Comparison of ENCODE assay signal across 8 cellular contexts in the genomic region with DNA sequence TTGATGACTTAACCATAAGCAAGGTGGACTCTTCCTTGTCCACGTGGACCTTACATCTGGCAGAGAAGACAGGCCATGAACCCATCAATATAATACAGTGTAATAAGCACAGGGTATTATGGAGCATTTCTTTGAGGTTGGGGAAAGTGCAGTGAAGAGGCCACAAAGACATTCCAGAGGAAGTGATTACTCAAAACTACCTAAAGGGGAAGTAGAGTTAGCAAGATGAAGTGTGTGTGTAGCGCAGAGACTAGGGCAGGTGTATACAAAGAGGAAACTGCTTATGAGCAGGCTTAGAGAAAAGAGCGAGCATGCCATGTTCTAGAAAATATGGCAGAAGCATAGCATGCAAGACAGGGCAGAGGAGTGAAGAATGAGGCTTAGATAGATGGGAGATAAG. TPM values are rescaled to one million over a fixed set of nuclear protein-coding genes. Genes with fewer than 3 reads are reported as not detected.
DNase-seq lines count a peak whose midpoint lies in the region; ATAC-seq and FAIRE-seq lines count a peak whose summit lies in the region.

No MANE protein-coding gene starts in this region.

- no peak for FAIRE-seq in urothelium cell line (lab: Jason Lieb, UNC)

- ATAC-seq in activated naive CD4-positive, alpha-beta T cell treated with anti-CD3 and anti-CD28 coated beads, Interleukin-2, amount 50 U/mL, for 72 hours = peak; percentile 61 to 92
- ATAC-seq in HG02884 (IDR thresholded peaks at IDR 0.05; ENCODE audit: unreplicated experiment) = peak; percentile 99

- no peak for DNase-seq in activated naive CD4-positive, alpha-beta T cell treated with anti-CD3 and anti-CD28 coated beads, Interleukin-2, amount 50 U/mL, for 72 hours (ENCODE audit: low spot score in 2 of 2)
- DNase-seq in activated naive CD4-positive, alpha-beta T cell treated with Interleukin-2 at 50 U/mL for 16 hours = no peak
- peak; percentile 26 for DNase-seq in NAMALWA (ENCODE audit: low spot score)
- DNase-seq in urothelium cell line (ENCODE audit: low spot score) = no peak
- no peak for DNase-seq in activated effector memory CD4-positive, alpha-beta T cell treated with Interleukin-2 at 50 U/mL for 16 hours
- no peak for DNase-seq in NCI-H1092 (lab: John Stamatoyannopoulos, UW)

- no peak overlapping the region for H3K27ac Mint-ChIP-seq in activated naive CD4-positive, alpha-beta T cell treated with anti-CD3 and anti-CD28 coated beads, Interleukin-2, amount 50 U/mL, for 72 hours
- peak overlapping the region; percentile 65 for H3K27ac Mint-ChIP-seq in stimulated activated naive CD8-positive, alpha-beta T cell treated with anti-CD3 and anti-CD28 coated beads, Interleukin-15, Interleukin-2, amounts not matched to agents 100 ng/mL and 50 ng/mL, for 24 hours

- H3K36me3 Mint-ChIP-seq in activated naive CD4-positive, alpha-beta T cell treated with anti-CD3 and anti-CD28 coated beads, Interleukin-2, amount 50 U/mL, for 72 hours = no peaks in the 10 kb centered on the region
- H3K36me3 Mint-ChIP-seq in stimulated activated naive CD8-positive, alpha-beta T cell treated with anti-CD3 and anti-CD28 coated beads, Interleukin-15, Interleukin-2, amounts not matched to agents 100 ng/mL and 50 ng/mL, for 24 hours (ENCODE audit: low read depth) = no peaks in the 10 kb centered on the region

- H3K9me3 Mint-ChIP-seq in activated naive CD4-positive, alpha-beta T cell treated with anti-CD3 and anti-CD28 coated beads, Interleukin-2, amount 50 U/mL, for 72 hours = no peaks in the 10 kb centered on the region
- no peaks in the 10 kb centered on the region for H3K9me3 Mint-ChIP-seq in stimulated activated naive CD8-positive, alpha-beta T cell treated with anti-CD3 and anti-CD28 coated beads, Interleukin-15, Interleukin-2, amounts not matched to agents 100 ng/mL and 50 ng/mL, for 24 hours

- no peak overlapping the region for H3K4me3 Mint-ChIP-seq in stimulated activated naive CD8-positive, alpha-beta T cell treated with anti-CD3 and anti-CD28 coated beads, Interleukin-15, Interleukin-2, amounts not matched to agents 100 ng/mL and 50 ng/mL, for 24 hours

- H3K27me3 Mint-ChIP-seq in stimulated activated naive CD8-positive, alpha-beta T cell treated with anti-CD3 and anti-CD28 coated beads, Interleukin-15, Interleukin-2, amounts not matched to agents 100 ng/mL and 50 ng/mL, for 24 hours = peaks cover 20% of the 10 kb centered on the region

- peaks cover 17% of the 10 kb centered on the region for H3K4me1 Mint-ChIP-seq in stimulated activated naive CD8-positive, alpha-beta T cell treated with anti-CD3 and anti-CD28 coated beads, Interleukin-15, Interleukin-2, amounts not matched to agents 100 ng/mL and 50 ng/mL, for 24 hours (ENCODE audit: low read depth)

RNA-seq across cellular contexts. Expression of gene CP, which starts 17.9 kb away (rescaled TPM):
- not detected for total RNA-seq in activated naive CD4-positive, alpha-beta T cell treated with anti-CD3 and anti-CD28 coated beads, Interleukin-2, amount 50 U/mL, for 72 hours
